Comparison of ENCODE assay signal across 13 cellular contexts in genomic region chr19:6070179-6071102, GRCh38. TPM values are rescaled to one million over a fixed set of nuclear protein-coding genes. Genes with fewer than 3 reads are reported as not detected.
DNase-seq lines count a peak whose midpoint lies in the region; ATAC-seq and TF ChIP-seq lines count a peak whose summit lies in the region.
"Had no signal": no experiment of that assay in that cellular context is flagged by ENCODE, and none has a peak within 500 bp of the region (broad histone marks: within the 10 kb centered on the region; RNA-seq: fewer than 3 reads in every experiment).

No MANE protein-coding gene starts in this region.

- no peak for ATAC-seq in left cardiac atrium
- no peak for ATAC-seq in upper lobe of right lung
- no peak for ATAC-seq in GM18907 (IDR thresholded peaks at IDR 0.05; ENCODE audit: unreplicated experiment)

- no peak overlapping the region for H3K4me3 ChIP-seq in left ventricle myocardium inferior
- no peak overlapping the region for H3K4me3 ChIP-seq in colonic mucosa
- no peak overlapping the region for H3K4me3 ChIP-seq in upper lobe of right lung

- no peak for TF ChIP-seq CTCF in left ventricle myocardium inferior (IDR thresholded peaks at IDR 0.05; ENCODE audit: borderline replicate concordance)
- TF ChIP-seq CTCF in colonic mucosa (IDR thresholded peaks at IDR 0.05) = no peak
- TF ChIP-seq CTCF in nephron (IDR thresholded peaks at IDR 0.05; ENCODE audit: unreplicated experiment in 3 of 3) = no peak
- TF ChIP-seq CTCF in upper lobe of right lung (IDR thresholded peaks at IDR 0.05) = no peak

- H3K9ac ChIP-seq in colonic mucosa (ENCODE audit: low read depth in 2 of 2, low read length in 2 of 2) = no peak overlapping the region
- H3K9ac ChIP-seq: KMS-11 had no signal

- H3K27me3 ChIP-seq in left ventricle myocardium inferior (ENCODE audit: low read depth) (no peaks in the 10 kb centered on the region), colonic mucosa (no peaks in the 10 kb centered on the region), upper lobe of right lung (no peaks in the 10 kb centered on the region)

- peaks cover 7% of the 10 kb centered on the region for H3K9me3 Mint-ChIP-seq in nephron

- H3K9me3 ChIP-seq in left ventricle myocardium inferior (replicated peaks) = no peaks in the 10 kb centered on the region
- H3K9me3 ChIP-seq in colonic mucosa = no peaks in the 10 kb centered on the region
- H3K9me3 ChIP-seq in upper lobe of right lung = no peaks in the 10 kb centered on the region

- H3K36me3 Mint-ChIP-seq in nephron (ENCODE audit: low read depth) = peaks cover 12% of the 10 kb centered on the region
- H3K36me3 Mint-ChIP-seq: naive thymus-derived CD8-positive, alpha-beta T cell had no signal

- peaks cover 35% of the 10 kb centered on the region for H3K4me1 Mint-ChIP-seq in nephron

- H3K36me3 ChIP-seq in left ventricle myocardium inferior (no peaks in the 10 kb centered on the region), colonic mucosa (no peaks in the 10 kb centered on the region), upper lobe of right lung (no peaks in the 10 kb centered on the region)

- no peak for DNase-seq in left ventricle myocardium inferior
- no peak for DNase-seq in left cardiac atrium
- peak; percentile 10 for DNase-seq in colonic mucosa
- DNase-seq in upper lobe of right lung = peak; percentile 55
- no peak for DNase-seq in NCI-H2196 treated with DMSO at 0.1 percent for 48 hours (lab: John Stamatoyannopoulos, UW; ENCODE audit: unreplicated experiment)
- DNase-seq in NCI-H146 (lab: John Stamatoyannopoulos, UW) = no peak
- DNase-seq: activated T-cell treated with anti-CD3 and anti-CD28 coated beads for 4 hours, DMS 273 treated with DMSO at 0.1 percent for 48 hours, NCI-H1930 had no signal

- intact Hi-C loops in left ventricle myocardium inferior (cut with micrococcal nuclease) (no loop called here), left cardiac atrium (cut with DNase I) (no loop called here), colonic mucosa (cut with DNase I) (no loop called here), upper lobe of right lung (cut with DNase I) (no loop called here)

- peak overlapping the region in 2 of 3 experiments; percentile 88 to 89 for H3K27ac Mint-ChIP-seq in nephron

- peaks cover 3% of the 10 kb centered on the region for H3K27me3 Mint-ChIP-seq in nephron (ENCODE audit: low read depth)

- H3K4me3 Mint-ChIP-seq in nephron = no peak overlapping the region

- peaks cover 36% of the 10 kb centered on the region for H3K4me1 ChIP-seq in left ventricle myocardium inferior
- H3K4me1 ChIP-seq in colonic mucosa = peaks cover 14% of the 10 kb centered on the region
- peaks cover 38% of the 10 kb centered on the region for H3K4me1 ChIP-seq in upper lobe of right lung

- peak overlapping the region; percentile 22 for H3K27ac ChIP-seq in left ventricle myocardium inferior (replicated peaks)
- no peak overlapping the region for H3K27ac ChIP-seq in colonic mucosa
- H3K27ac ChIP-seq in upper lobe of right lung = peak overlapping the region; percentile 25
- H3K27ac ChIP-seq: KMS-11 had no signal

RNA-seq across cellular contexts. Expression of gene RFX2, which starts 39.9 kb away (rescaled TPM):
- total RNA-seq in left ventricle myocardium inferior = 6.1 TPM
- total RNA-seq in left cardiac atrium = 10 to 100 TPM; 10.5 to 11.5 TPM
- 1 to 10 TPM; 6.2 to 7.3 TPM for total RNA-seq in colonic mucosa
- 11.7 TPM for total RNA-seq in upper lobe of right lung

Comparison
In these comparisons a context has a peak if more than half of its experiments do, and no peak if none do; other contexts are left out.
1. DNase-seq: peak in colonic mucosa (single experiment) and upper lobe of right lung (single experiment); none in left ventricle myocardium inferior (single experiment), left cardiac atrium (single experiment), NCI-H2196 treated with DMSO at 0.1 percent for 48 hours (single experiment) and NCI-H146 (single experiment).